ENCODE assay signal across 24 cellular contexts in the genomic region with DNA sequence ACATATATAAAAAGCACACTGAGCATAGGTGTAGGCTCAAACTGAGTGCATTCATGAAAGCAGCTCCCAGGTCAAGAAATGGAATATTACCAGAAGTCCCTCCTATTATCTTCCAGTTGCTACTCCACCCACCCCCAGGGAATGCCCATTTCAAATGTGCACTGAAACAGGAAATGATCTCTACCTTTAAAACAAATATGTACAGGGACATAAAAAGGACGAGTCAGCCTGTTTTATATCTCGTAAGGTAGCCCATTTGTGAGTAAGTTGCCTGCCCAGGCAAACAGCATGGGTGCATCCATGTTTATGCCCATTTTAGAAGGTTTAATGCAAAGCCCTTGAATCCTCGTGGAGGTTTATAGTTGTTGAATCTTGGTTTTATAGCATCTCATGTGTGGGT. TPM values are rescaled to one million over a fixed set of nuclear protein-coding genes. Genes with fewer than 3 reads are reported as not detected.
"Had no signal": no experiment of that assay in that cellular context is flagged by ENCODE, and none has a peak within 500 bp of the region (broad histone marks: within the 10 kb centered on the region; RNA-seq: fewer than 3 reads in every experiment).

No MANE protein-coding gene starts in this region.

- H3K4me3 Mint-ChIP-seq: activated B cell treated with CpG ODN at 0.5 μM for 24 hours; activated CD4-positive, alpha-beta memory T cell treated with anti-CD3 and anti-CD28 coated beads, Interleukin-2, amount 10 ng/mL, durations not matched to agents 7 days and 5 days; activated naive CD4-positive, alpha-beta T cell treated with anti-CD3 and anti-CD28 coated beads for 36 hours; activated naive CD8-positive, alpha-beta T cell treated with anti-CD3 and anti-CD28 coated beads, Interleukin-2, amount 50 U/mL, for 24 hours; activated T-cell treated with anti-CD3 and anti-CD28 coated beads, Interleukin-2, amount 50 U/mL, for 24 hours; brain; natural killer cell treated with Interleukin-12 subunit alpha and Interleukin-12 subunit beta and Interleukin-15 and Interleukin-18, amount 100 ng/mL, for 72 hours; stimulated activated effector memory CD8-positive, alpha-beta T cell treated with anti-CD3 and anti-CD28 coated beads, Interleukin-12 subunit alpha, Interleukin-12 subunit beta, amount 100 ng/mL, for 72 hours; T-helper 2 cell treated with Interferon-gamma antibody and Interleukin-4, amounts not matched to agents 5 μg/mL and 100 μg/mL, for 36 hours had no signal

- H3K27ac Mint-ChIP-seq: activated B cell treated with CpG ODN at 0.5 μM for 24 hours; activated CD4-positive, alpha-beta memory T cell treated with anti-CD3 and anti-CD28 coated beads, Interleukin-2, amount 10 ng/mL, durations not matched to agents 7 days and 5 days; activated naive CD4-positive, alpha-beta T cell treated with anti-CD3 and anti-CD28 coated beads for 36 hours; activated naive CD8-positive, alpha-beta T cell treated with anti-CD3 and anti-CD28 coated beads, Interleukin-2, amount 50 U/mL, for 24 hours; activated T-cell treated with anti-CD3 and anti-CD28 coated beads, Interleukin-2, amount 50 U/mL, for 24 hours; brain; natural killer cell treated with Interleukin-12 subunit alpha and Interleukin-12 subunit beta and Interleukin-15 and Interleukin-18, amount 100 ng/mL, for 72 hours; stimulated activated effector memory CD8-positive, alpha-beta T cell treated with anti-CD3 and anti-CD28 coated beads, Interleukin-12 subunit alpha, Interleukin-12 subunit beta, amount 100 ng/mL, for 72 hours; T-helper 2 cell treated with Interferon-gamma antibody and Interleukin-4, amounts not matched to agents 5 μg/mL and 100 μg/mL, for 36 hours had no signal

- H3K36me3 Mint-ChIP-seq: brain; natural killer cell treated with Interleukin-12 subunit alpha and Interleukin-12 subunit beta and Interleukin-15 and Interleukin-18, amount 100 ng/mL, for 72 hours; stimulated activated effector memory CD8-positive, alpha-beta T cell treated with anti-CD3 and anti-CD28 coated beads, Interleukin-12 subunit alpha, Interleukin-12 subunit beta, amount 100 ng/mL, for 72 hours had no signal

- H3K36me3 ChIP-seq: neutrophil, pancreas, thoracic aorta, upper lobe of right lung had no signal

- H3K9me3 ChIP-seq: neutrophil, pancreas, thoracic aorta, upper lobe of right lung had no signal

- H3K27ac ChIP-seq: coronary artery, neutrophil, pancreas, thoracic aorta, upper lobe of right lung had no signal

- ATAC-seq: activated naive CD8-positive, alpha-beta T cell treated with anti-CD3 and anti-CD28 coated beads, Interleukin-2, amount 50 U/mL, for 24 hours; natural killer cell treated with Interleukin-12 subunit alpha and Interleukin-12 subunit beta and Interleukin-15 and Interleukin-18, amount 100 ng/mL, for 72 hours; pancreas; sciatic nerve; stimulated activated effector memory CD8-positive, alpha-beta T cell treated with anti-CD3 and anti-CD28 coated beads, Interleukin-12 subunit alpha, Interleukin-12 subunit beta, amount 100 ng/mL, for 72 hours; upper lobe of right lung had no signal

- H3K4me3 ChIP-seq: coronary artery, pancreas, thoracic aorta, upper lobe of right lung had no signal

- H3K4me1 ChIP-seq: pancreas had no signal

- H3K9me3 Mint-ChIP-seq: activated CD4-positive, alpha-beta memory T cell treated with anti-CD3 and anti-CD28 coated beads, Interleukin-2, amount 10 ng/mL, durations not matched to agents 7 days and 5 days had no signal

- H3K27me3 ChIP-seq: neutrophil, pancreas had no signal

- H3K4me1 Mint-ChIP-seq: stimulated activated effector memory CD8-positive, alpha-beta T cell treated with anti-CD3 and anti-CD28 coated beads, Interleukin-12 subunit alpha, Interleukin-12 subunit beta, amount 100 ng/mL, for 72 hours had no signal

- DNase-seq: activated B cell treated with CpG ODN at 0.5 μM for 24 hours; activated CD4-positive, alpha-beta memory T cell treated with anti-CD3 and anti-CD28 coated beads, Interleukin-2, amount 10 ng/mL, durations not matched to agents 7 days and 5 days; activated CD4-positive, alpha-beta T cell treated with anti-CD3 and anti-CD28 coated beads for 48 hours; activated naive CD4-positive, alpha-beta T cell treated with anti-CD3 and anti-CD28 coated beads for 36 hours; activated naive CD8-positive, alpha-beta T cell treated with anti-CD3 and anti-CD28 coated beads, Interleukin-2, amount 50 U/mL, for 24 hours; activated T-cell treated with anti-CD3 and anti-CD28 coated beads, Interleukin-2, amount 50 U/mL, for 24 hours; anterior cingulate cortex; central memory CD4-positive, alpha-beta T cell; kidney glomerular epithelial cell; mesendoderm; pancreas; stimulated activated CD4-positive, alpha-beta T cell treated with anti-CD3 and anti-CD28 coated beads, Interleukin-4, amount 100 ng/mL, for 24 hours; upper lobe of right lung had no signal

RNA-seq across cellular contexts. Expression of gene FFAR4, which starts 10.4 kb away (rescaled TPM):
- total RNA-seq: activated B cell treated with CpG ODN at 0.5 μM for 24 hours; activated CD4-positive, alpha-beta memory T cell treated with anti-CD3 and anti-CD28 coated beads, Interleukin-2, amount 10 ng/mL, durations not matched to agents 7 days and 5 days; activated naive CD4-positive, alpha-beta T cell treated with anti-CD3 and anti-CD28 coated beads for 36 hours; epithelial cell of proximal tubule; frontal cortex; natural killer cell treated with Interleukin-12 subunit alpha and Interleukin-12 subunit beta and Interleukin-15 and Interleukin-18, amount 100 ng/mL, for 72 hours had no signal

RNA-seq across cellular contexts. Expression of gene RBP4, which starts 24.1 kb away (rescaled TPM):
- total RNA-seq: activated B cell treated with CpG ODN at 0.5 μM for 24 hours; activated CD4-positive, alpha-beta memory T cell treated with anti-CD3 and anti-CD28 coated beads, Interleukin-2, amount 10 ng/mL, durations not matched to agents 7 days and 5 days; activated naive CD4-positive, alpha-beta T cell treated with anti-CD3 and anti-CD28 coated beads for 36 hours; natural killer cell treated with Interleukin-12 subunit alpha and Interleukin-12 subunit beta and Interleukin-15 and Interleukin-18, amount 100 ng/mL, for 72 hours had no signal

RNA-seq across cellular contexts. Expression of gene PDE6C, which starts 35.4 kb away (rescaled TPM):
- total RNA-seq: activated B cell treated with CpG ODN at 0.5 μM for 24 hours; activated CD4-positive, alpha-beta memory T cell treated with anti-CD3 and anti-CD28 coated beads, Interleukin-2, amount 10 ng/mL, durations not matched to agents 7 days and 5 days; activated naive CD4-positive, alpha-beta T cell treated with anti-CD3 and anti-CD28 coated beads for 36 hours; epithelial cell of proximal tubule; frontal cortex; lower leg skin; natural killer cell treated with Interleukin-12 subunit alpha and Interleukin-12 subunit beta and Interleukin-15 and Interleukin-18, amount 100 ng/mL, for 72 hours; pancreas; sciatic nerve; thoracic aorta; upper lobe of right lung had no signal
- polyA plus RNA-seq: pancreas had no signal
